In genomic region chr17:8005357-8005756, GRCh38 we compare ENCODE assay signal across 29 cellular contexts. TPM values are rescaled to one million over a fixed set of nuclear protein-coding genes. Genes with fewer than 3 reads are reported as not detected.
DNase-seq lines count a peak whose midpoint lies in the region; ATAC-seq, FAIRE-seq and TF ChIP-seq lines count a peak whose summit lies in the region.
"Had no signal": no experiment of that assay in that cellular context is flagged by ENCODE, and none has a peak within 500 bp of the region (broad histone marks: within the 10 kb centered on the region; RNA-seq: fewer than 3 reads in every experiment).

No MANE protein-coding gene starts in this region.

- no peak for TF ChIP-seq CTCF in Loucy (conservative IDR thresholded peaks at IDR 0.05; ENCODE audit: low read length)
- no peak for TF ChIP-seq CTCF in fibroblast of mammary gland (conservative IDR thresholded peaks at IDR 0.05; ENCODE audit: control insufficient read depth, insufficient read depth, low read depth, low read length)
- TF ChIP-seq CTCF in CD8-positive, alpha-beta T cell (IDR thresholded peaks at IDR 0.05): no peak

- DNase-seq in EH (ENCODE audit: low read depth) (peak; percentile 70), fibroblast of mammary gland (ENCODE audit: low read depth) (peak; percentile 49), urothelium cell line (ENCODE audit: low spot score) (peak; percentile 48), retina (no peak), NCI-H446 treated with DMSO at 0.1 percent for 48 hours (lab: John Stamatoyannopoulos, UW) (no peak)
- no peak for DNase-seq in CD8-positive, alpha-beta T cell
- DNase-seq: activated CD4-positive, alpha-beta T cell treated with anti-CD3 and anti-CD28 coated beads for 48 hours; activated T-cell treated with anti-CD3 and anti-CD28 coated beads, Interleukin-2, amount 50 U/mL, for 24 hours; DND-41; KBM-7; left ventricle myocardium inferior; right cardiac atrium; stimulated activated CD4-positive, alpha-beta T cell treated with anti-CD3 and anti-CD28 coated beads, Interleukin-12 subunit alpha, Interleukin-12 subunit beta, amount 100 ng/mL, for 4 hours; stimulated activated CD4-positive, alpha-beta T cell treated with anti-CD3 and anti-CD28 coated beads, Interleukin-4, amount 100 ng/mL, for 4 hours; stimulated activated naive CD4-positive, alpha-beta T cell had no signal

- CTCF ChIA-PET in CD8-positive, alpha-beta T cell (lab: Charles Lee): interaction anchor here (0.9 to 1.6 kb wide), 2 partner anchors 12 to 15 kb away, joined by 3 to 5 read pairs; no protein-coding TSS in a partner anchor

- no peaks in the 10 kb centered on the region for H4K20me1 ChIP-seq in Loucy (ENCODE audit: insufficient read depth, low read length, poor library complexity, severe bottlenecking)

- no peaks in the 10 kb centered on the region for H3F3A ChIP-seq in Loucy (ENCODE audit: low read depth)

- H3K27me3 Mint-ChIP-seq in CD8-positive, alpha-beta T cell (ENCODE audit: low read depth): peaks cover 42% of the 10 kb centered on the region

- FAIRE-seq in urothelium cell line (lab: Jason Lieb, UNC): no peak
- FAIRE-seq: colon, frontal cortex, GM12892, RCC 7860 had no signal

- H3K9me2 ChIP-seq in Loucy (replicated peaks; ENCODE audit: low read depth, low read length): no peaks in the 10 kb centered on the region

- H2AFZ ChIP-seq in Loucy (ENCODE audit: low read length): 0 out of 2 replicates have a peak overlapping the region, but pooled peaks have one; percentile 32
- H2AFZ ChIP-seq: hepatocyte, parathyroid adenoma had no signal

- H3K79me2 ChIP-seq in Loucy (ENCODE audit: insufficient read depth, low read length): no peaks in the 10 kb centered on the region
- H3K79me2 ChIP-seq: hepatocyte, parathyroid adenoma had no signal

- peaks cover 7% of the 10 kb centered on the region for H3K4me1 Mint-ChIP-seq in CD8-positive, alpha-beta T cell (ENCODE audit: low read depth)

- no peak overlapping the region for H3K9ac ChIP-seq in Loucy (ENCODE audit: low read depth, low read length, poor library complexity, severe bottlenecking)
- H3K9ac ChIP-seq: parathyroid adenoma had no signal

- no peak overlapping the region for H3K4me3 Mint-ChIP-seq in CD8-positive, alpha-beta T cell
- H3K4me3 Mint-ChIP-seq: activated T-cell treated with anti-CD3 and anti-CD28 coated beads, Interleukin-2, amount 50 U/mL, for 24 hours; natural killer cell treated with Interleukin-12 subunit alpha and Interleukin-12 subunit beta and Interleukin-15 and Interleukin-18, amount 100 ng/mL, for 72 hours had no signal

- POLR2A ChIA-PET in CD8-positive, alpha-beta T cell (lab: Charles Lee): no interaction called here

- no peak overlapping the region for H3K4me2 ChIP-seq in Loucy (ENCODE audit: low read depth, low read length, poor library complexity, severe bottlenecking)
- H3K4me2 ChIP-seq: hepatocyte had no signal

- H3K27ac ChIP-seq in CD8-positive, alpha-beta T cell (ENCODE audit: low read depth, low read length): no peak overlapping the region
- H3K27ac ChIP-seq: adrenal gland, esophagus muscularis mucosa, hepatocyte, left ventricle myocardium inferior, parathyroid adenoma, VCaP had no signal

- H3K4me1 ChIP-seq in Loucy (ENCODE audit: insufficient read depth, low read length, poor library complexity, severe bottlenecking): no peaks in the 10 kb centered on the region
- H3K4me1 ChIP-seq in CD8-positive, alpha-beta T cell (ENCODE audit: insufficient read depth, low read length): peaks cover 9% of the 10 kb centered on the region
- H3K4me1 ChIP-seq: parathyroid adenoma had no signal

- no peaks in the 10 kb centered on the region for H3K36me3 ChIP-seq in Loucy (ENCODE audit: insufficient read depth, low read length)
- H3K36me3 ChIP-seq in CD8-positive, alpha-beta T cell (ENCODE audit: insufficient read depth, low read length): no peaks in the 10 kb centered on the region
- H3K36me3 ChIP-seq: adrenal gland, esophagus muscularis mucosa, left ventricle myocardium inferior had no signal

- H3K27ac Mint-ChIP-seq in CD8-positive, alpha-beta T cell: no peak overlapping the region
- H3K27ac Mint-ChIP-seq: activated T-cell treated with anti-CD3 and anti-CD28 coated beads, Interleukin-2, amount 50 U/mL, for 24 hours; natural killer cell treated with Interleukin-12 subunit alpha and Interleukin-12 subunit beta and Interleukin-15 and Interleukin-18, amount 100 ng/mL, for 72 hours had no signal

- intact Hi-C loops in CD8-positive, alpha-beta T cell (cut with DNase I, micrococcal nuclease): no loop called here

- H3K27me3 ChIP-seq in Loucy (ENCODE audit: insufficient read depth, low read length, poor library complexity, severe bottlenecking): no peaks in the 10 kb centered on the region
- H3K27me3 ChIP-seq in CD8-positive, alpha-beta T cell (ENCODE audit: insufficient read depth, low read length): peaks cover 13% of the 10 kb centered on the region

- H3K9me3 Mint-ChIP-seq in CD8-positive, alpha-beta T cell: no peaks in the 10 kb centered on the region
- H3K9me3 Mint-ChIP-seq: activated T-cell treated with anti-CD3 and anti-CD28 coated beads, Interleukin-2, amount 50 U/mL, for 24 hours; natural killer cell treated with Interleukin-12 subunit alpha and Interleukin-12 subunit beta and Interleukin-15 and Interleukin-18, amount 100 ng/mL, for 72 hours had no signal

- no peak overlapping the region for H3K4me3 ChIP-seq in Loucy (ENCODE audit: low read length, poor library complexity, severe bottlenecking)
- H3K4me3 ChIP-seq in fibroblast of mammary gland (ENCODE audit: control insufficient read depth, low read depth, low read length): no peak overlapping the region
- no peak overlapping the region for H3K4me3 ChIP-seq in CD8-positive, alpha-beta T cell (ENCODE audit: low read depth, low read length)
- H3K4me3 ChIP-seq: adrenal gland, esophagus muscularis mucosa, hepatocyte, left ventricle myocardium inferior had no signal

- no peaks in the 10 kb centered on the region for H3K36me3 Mint-ChIP-seq in CD8-positive, alpha-beta T cell
- H3K36me3 Mint-ChIP-seq: natural killer cell treated with Interleukin-12 subunit alpha and Interleukin-12 subunit beta and Interleukin-15 and Interleukin-18, amount 100 ng/mL, for 72 hours had no signal

- ATAC-seq in CD8-positive, alpha-beta T cell: no peak
- ATAC-seq: natural killer cell treated with Interleukin-12 subunit alpha and Interleukin-12 subunit beta and Interleukin-15 and Interleukin-18, amount 100 ng/mL, for 72 hours; right cardiac atrium had no signal

- no peaks in the 10 kb centered on the region for H3K9me3 ChIP-seq in Loucy (ENCODE audit: insufficient read depth, low read depth, low read length)
- H3K9me3 ChIP-seq in CD8-positive, alpha-beta T cell (ENCODE audit: low read length): no peaks in the 10 kb centered on the region
- H3K9me3 ChIP-seq: adrenal gland, esophagus muscularis mucosa, left ventricle myocardium inferior had no signal

RNA-seq across cellular contexts. Expression of gene GUCY2D, which starts 2.9 kb away (rescaled TPM):
- not detected for total RNA-seq in CD8-positive, alpha-beta T cell
- total RNA-seq: activated CD8-positive, alpha-beta memory T cell treated with anti-CD3 and anti-CD28 coated beads for 36 hours; adrenal gland; hepatocyte; left ventricle myocardium inferior; natural killer cell treated with Interleukin-12 subunit alpha and Interleukin-12 subunit beta and Interleukin-15 and Interleukin-18, amount 100 ng/mL, for 72 hours; SK-MEL-5 had no signal

RNA-seq across cellular contexts. Expression of gene ALOX15B, which starts 33.5 kb away (rescaled TPM):
- not detected for total RNA-seq in CD8-positive, alpha-beta T cell
- total RNA-seq: activated CD8-positive, alpha-beta memory T cell treated with anti-CD3 and anti-CD28 coated beads for 36 hours; HT-29; left ventricle myocardium inferior; natural killer cell treated with Interleukin-12 subunit alpha and Interleukin-12 subunit beta and Interleukin-15 and Interleukin-18, amount 100 ng/mL, for 72 hours had no signal

Comparison
In these comparisons a context has a peak if more than half of its experiments do, and no peak if none do; other contexts are left out.
1. DNase-seq: peak in EH (single experiment), fibroblast of mammary gland (single experiment) and urothelium cell line (single experiment); none in CD8-positive, alpha-beta T cell (0 of 7), retina (single experiment) and NCI-H446 treated with DMSO at 0.1 percent for 48 hours (single experiment).